In genomic region chr3:150635526-150635925, GRCh38 we compare ENCODE assay signal across 10 cellular contexts. TPM values are rescaled to one million over a fixed set of nuclear protein-coding genes. Genes with fewer than 3 reads are reported as not detected.
A peak's percentile ranks its signal among the peaks of the same experiment; 100 is the strongest.
DNase-seq lines count a peak whose midpoint lies in the region; ATAC-seq and TF ChIP-seq lines count a peak whose summit lies in the region.
"Had no signal": no experiment of that assay in that cellular context is flagged by ENCODE, and none has a peak within 500 bp of the region (broad histone marks: within the 10 kb centered on the region; RNA-seq: fewer than 3 reads in every experiment).

No MANE protein-coding gene starts in this region.

- intact Hi-C loops in colonic mucosa (cut with DNase I), result no loop called here

- TF ChIP-seq CTCF in RWPE1 (conservative IDR thresholded peaks at IDR 0.05; ENCODE audit: low read depth) (no peak), colonic mucosa (IDR thresholded peaks at IDR 0.05) (no peak)

- H3K4me1 ChIP-seq in colonic mucosa, result no peaks in the 10 kb centered on the region
- H3K4me1 ChIP-seq: Caco-2, foreskin keratinocyte had no signal

- no peak overlapping the region for H3K27ac ChIP-seq in RWPE1
- no peak overlapping the region for H3K27ac ChIP-seq in colonic mucosa
- H3K27ac ChIP-seq: foreskin keratinocyte had no signal

- H3K4me3 Mint-ChIP-seq in stimulated activated naive CD8-positive, alpha-beta T cell treated with anti-CD3 and anti-CD28 coated beads, Interleukin-15, Interleukin-2, amounts not matched to agents 100 ng/mL and 50 ng/mL, for 24 hours, result no peak overlapping the region

- no peaks in the 10 kb centered on the region for H3K27me3 ChIP-seq in colonic mucosa
- H3K27me3 ChIP-seq: foreskin keratinocyte had no signal

- no peaks in the 10 kb centered on the region for H3K27me3 Mint-ChIP-seq in stimulated activated naive CD8-positive, alpha-beta T cell treated with anti-CD3 and anti-CD28 coated beads, Interleukin-15, Interleukin-2, amounts not matched to agents 100 ng/mL and 50 ng/mL, for 24 hours

- no peak overlapping the region for H3K9ac ChIP-seq in colonic mucosa (ENCODE audit: low read depth in 2 of 2, low read length in 2 of 2)

- peaks cover 29% of the 10 kb centered on the region for H3K4me1 Mint-ChIP-seq in stimulated activated naive CD8-positive, alpha-beta T cell treated with anti-CD3 and anti-CD28 coated beads, Interleukin-15, Interleukin-2, amounts not matched to agents 100 ng/mL and 50 ng/mL, for 24 hours (ENCODE audit: low read depth)

- DNase-seq in stimulated activated naive CD8-positive, alpha-beta T cell treated with anti-CD3 and anti-CD28 coated beads, Interleukin-15, Interleukin-2, amounts not matched to agents 100 U/mL and 50 U/mL, for 24 hours, result no peak
- DNase-seq in astrocyte of the hippocampus (ENCODE audit: low read depth, low spot score) (peak; percentile 59), RWPE1 (ENCODE audit: low spot score) (no peak), colonic mucosa (no peak), hypothalamus (lab: John Stamatoyannopoulos, UW) (no peak)
- DNase-seq: Caco-2, foreskin keratinocyte had no signal

- ATAC-seq in stimulated activated naive CD8-positive, alpha-beta T cell treated with anti-CD3 and anti-CD28 coated beads, Interleukin-15, Interleukin-2, amounts not matched to agents 100 U/mL and 50 U/mL, for 24 hours, result no peak
- peak; percentile 62 for ATAC-seq in HG03571 (IDR thresholded peaks at IDR 0.05; ENCODE audit: unreplicated experiment)
- ATAC-seq in GM18873 (IDR thresholded peaks at IDR 0.05; ENCODE audit: low FRiP score, unreplicated experiment), result no peak
- ATAC-seq: foreskin keratinocyte had no signal

- CTCF ChIA-PET in RWPE1 (lab: Yijun Ruan, JAX), result interaction anchor here (0.7 kb wide), 1 partner anchor 199 kb away, joined by 3 read pairs; no protein-coding TSS in a partner anchor

- POLR2A ChIA-PET in RWPE1 (lab: Yijun Ruan, JAX; ENCODE audit: low non-redundant PET), result no interaction called here

- H3K4me3 ChIP-seq in colonic mucosa, result no peak overlapping the region

- H3K36me3 Mint-ChIP-seq in stimulated activated naive CD8-positive, alpha-beta T cell treated with anti-CD3 and anti-CD28 coated beads, Interleukin-15, Interleukin-2, amounts not matched to agents 100 ng/mL and 50 ng/mL, for 24 hours (ENCODE audit: low read depth), result peaks cover 12% of the 10 kb centered on the region

- no peaks in the 10 kb centered on the region for H3K9me3 ChIP-seq in colonic mucosa
- H3K9me3 ChIP-seq: Caco-2 had no signal

- H3K27ac Mint-ChIP-seq in stimulated activated naive CD8-positive, alpha-beta T cell treated with anti-CD3 and anti-CD28 coated beads, Interleukin-15, Interleukin-2, amounts not matched to agents 100 ng/mL and 50 ng/mL, for 24 hours, result peak overlapping the region; percentile 70

- no peaks in the 10 kb centered on the region for H3K9me3 Mint-ChIP-seq in stimulated activated naive CD8-positive, alpha-beta T cell treated with anti-CD3 and anti-CD28 coated beads, Interleukin-15, Interleukin-2, amounts not matched to agents 100 ng/mL and 50 ng/mL, for 24 hours

- no peaks in the 10 kb centered on the region for H3K36me3 ChIP-seq in colonic mucosa

RNA-seq across cellular contexts. Expression of gene SELENOT, which starts 32.4 kb away (rescaled TPM):
- 100 to 1,000 TPM; 114 to 117 TPM for total RNA-seq in colonic mucosa
